In genomic region chr10:84264611-84265141, GRCh38 we compare ENCODE assay signal across 9 cellular contexts. TPM values are rescaled to one million over a fixed set of nuclear protein-coding genes. Genes with fewer than 3 reads are reported as not detected.
A peak's percentile ranks its signal among the peaks of the same experiment; 100 is the strongest.
DNase-seq lines count a peak whose midpoint lies in the region; ATAC-seq and TF ChIP-seq lines count a peak whose summit lies in the region.
"Had no signal": no experiment of that assay in that cellular context is flagged by ENCODE, and none has a peak within 500 bp of the region (broad histone marks: within the 10 kb centered on the region; RNA-seq: fewer than 3 reads in every experiment).

No MANE protein-coding gene starts in this region.

- no peaks in the 10 kb centered on the region for H3K9me3 Mint-ChIP-seq in activated T-cell treated with anti-CD3 and anti-CD28 coated beads, Interleukin-2, amount 50 U/mL, for 24 hours
- H3K9me3 Mint-ChIP-seq in neural progenitor cell = no peaks in the 10 kb centered on the region
- no peaks in the 10 kb centered on the region for H3K9me3 Mint-ChIP-seq in stimulated activated naive CD8-positive, alpha-beta T cell treated with anti-CD3 and anti-CD28 coated beads, Interleukin-15, amount 100 ng/mL, for 72 hours

- H3K27me3 ChIP-seq in DND-41 (ENCODE audit: insufficient read depth, low read length, poor library complexity) (peaks cover 7% of the 10 kb centered on the region), neural progenitor cell (peaks cover 4% of the 10 kb centered on the region)

- H2AFZ ChIP-seq in DND-41 (ENCODE audit: low read depth, low read length) = no peak overlapping the region
- H2AFZ ChIP-seq in neural progenitor cell (replicated peaks) = peak overlapping the region; percentile 28

- H3K4me1 Mint-ChIP-seq in activated T-cell treated with anti-CD3 and anti-CD28 coated beads, Interleukin-2, amount 50 U/mL, for 24 hours (ENCODE audit: low read depth) = peaks cover 28% of the 10 kb centered on the region
- peaks cover 12% of the 10 kb centered on the region for H3K4me1 Mint-ChIP-seq in neural progenitor cell
- H3K4me1 Mint-ChIP-seq in stimulated activated naive CD8-positive, alpha-beta T cell treated with anti-CD3 and anti-CD28 coated beads, Interleukin-15, amount 100 ng/mL, for 72 hours = peaks cover 26% of the 10 kb centered on the region

- H3K9me3 ChIP-seq in DND-41 (ENCODE audit: insufficient read depth, low read length, severe bottlenecking) = no peaks in the 10 kb centered on the region
- no peaks in the 10 kb centered on the region for H3K9me3 ChIP-seq in neural progenitor cell (ENCODE audit: low read depth)

- peaks cover 29% of the 10 kb centered on the region for H3K27me3 Mint-ChIP-seq in activated T-cell treated with anti-CD3 and anti-CD28 coated beads, Interleukin-2, amount 50 U/mL, for 24 hours
- peaks cover 4% of the 10 kb centered on the region for H3K27me3 Mint-ChIP-seq in neural progenitor cell (ENCODE audit: insufficient read depth, low read depth)
- H3K27me3 Mint-ChIP-seq in stimulated activated naive CD8-positive, alpha-beta T cell treated with anti-CD3 and anti-CD28 coated beads, Interleukin-15, amount 100 ng/mL, for 72 hours = peaks cover 62% of the 10 kb centered on the region

- ATAC-seq in DND-41 (ENCODE audit: insufficient read depth, low read depth) = peak; percentile 99
- peak; percentile 97 for ATAC-seq in GM21526 (IDR thresholded peaks at IDR 0.05; ENCODE audit: low FRiP score, unreplicated experiment)
- ATAC-seq in stimulated activated naive CD8-positive, alpha-beta T cell treated with anti-CD3 and anti-CD28 coated beads, Interleukin-15, amount 100 ng/mL, for 72 hours = peak; percentile 86

- H3K27ac ChIP-seq in DND-41 (ENCODE audit: low read length) (no peak overlapping the region), neural progenitor cell (no peak overlapping the region)

- H3K4me3 Mint-ChIP-seq in activated T-cell treated with anti-CD3 and anti-CD28 coated beads, Interleukin-2, amount 50 U/mL, for 24 hours = no peak overlapping the region
- peak overlapping the region; percentile 24 for H3K4me3 Mint-ChIP-seq in neural progenitor cell
- H3K4me3 Mint-ChIP-seq in stimulated activated naive CD8-positive, alpha-beta T cell treated with anti-CD3 and anti-CD28 coated beads, Interleukin-15, amount 100 ng/mL, for 72 hours = no peak overlapping the region

- H4K20me1 ChIP-seq in DND-41 (ENCODE audit: insufficient read depth, low read length) (no peaks in the 10 kb centered on the region), neural progenitor cell (ENCODE audit: low read depth) (no peaks in the 10 kb centered on the region)

- H3K4me3 ChIP-seq in DND-41 (ENCODE audit: low read depth in 1 of 2, low read length in 2 of 2) (no peak overlapping the region), fibroblast of mammary gland (ENCODE audit: control insufficient read depth, low read depth, low read length) (no peak overlapping the region), neural progenitor cell (peak overlapping the region; percentile 18)

- H3K27ac Mint-ChIP-seq in activated T-cell treated with anti-CD3 and anti-CD28 coated beads, Interleukin-2, amount 50 U/mL, for 24 hours = no peak overlapping the region
- no peak overlapping the region for H3K27ac Mint-ChIP-seq in neural progenitor cell
- peak overlapping the region in 1 of 2 donors; percentile 7 for H3K27ac Mint-ChIP-seq in stimulated activated naive CD8-positive, alpha-beta T cell treated with anti-CD3 and anti-CD28 coated beads, Interleukin-15, amount 100 ng/mL, for 72 hours

- peak; percentile 75 for DNase-seq in DND-41
- DNase-seq in HT-29 (ENCODE audit: low spot score) = peak; percentile 72
- peak; percentile 74 for DNase-seq in OCI-M1 (lab: John Stamatoyannopoulos, UW)
- peak; percentile 82 for DNase-seq in activated T-cell treated with anti-CD3 and anti-CD28 coated beads, Interleukin-2, amount 50 U/mL, for 24 hours
- peak; percentile 58 for DNase-seq in fibroblast of mammary gland (ENCODE audit: low read depth)
- DNase-seq in neural progenitor cell (ENCODE audit: low spot score) = peak; percentile 84
- peak; percentile 70 to 71 for DNase-seq in stimulated activated naive CD8-positive, alpha-beta T cell treated with anti-CD3 and anti-CD28 coated beads, Interleukin-15, amount 100 ng/mL, for 72 hours

- H3K9ac ChIP-seq in DND-41 (ENCODE audit: low read depth, low read length) (no peak overlapping the region), neural progenitor cell (no peak overlapping the region)

- no peaks in the 10 kb centered on the region for H3F3A ChIP-seq in neural progenitor cell (ENCODE audit: low read depth)

- H3K36me3 ChIP-seq in DND-41 (ENCODE audit: insufficient read depth, low read length) (no peaks in the 10 kb centered on the region), neural progenitor cell (no peaks in the 10 kb centered on the region)

- H3K4me2 ChIP-seq in DND-41 (ENCODE audit: insufficient read depth, low read length) (peak overlapping the region; percentile 26; the same call in 1 of the 2 replicates), neural progenitor cell (no peak overlapping the region)

- H3K79me2 ChIP-seq in DND-41 (ENCODE audit: insufficient read depth, low read length) (no peaks in the 10 kb centered on the region), neural progenitor cell (ENCODE audit: low read depth) (no peaks in the 10 kb centered on the region)

- peaks cover 6% of the 10 kb centered on the region; the same call in 1 of the 2 replicates for H3K4me1 ChIP-seq in DND-41 (ENCODE audit: insufficient read depth, low read length)
- H3K4me1 ChIP-seq in neural progenitor cell = no peaks in the 10 kb centered on the region

- peak; percentile 99 for TF ChIP-seq CTCF in DND-41 (IDR thresholded peaks at IDR 0.05; ENCODE audit: borderline replicate concordance, extremely low read depth, low read length, poor library complexity, severe bottlenecking)
- TF ChIP-seq CTCF in fibroblast of mammary gland (conservative IDR thresholded peaks at IDR 0.05; ENCODE audit: control insufficient read depth, insufficient read depth, low read depth, low read length) = peak; percentile 94
- TF ChIP-seq CTCF in neural progenitor cell (IDR thresholded peaks at IDR 0.05) = peak; percentile 98

- H3K36me3 Mint-ChIP-seq in activated T-cell treated with anti-CD3 and anti-CD28 coated beads, Interleukin-2, amount 50 U/mL, for 24 hours (ENCODE audit: low read depth) = no peaks in the 10 kb centered on the region
- no peaks in the 10 kb centered on the region for H3K36me3 Mint-ChIP-seq in neural progenitor cell

RNA-seq across cellular contexts. Expression of gene RGR, which starts 19.8 kb away (rescaled TPM):
- not detected in 2 replicates for total RNA-seq in HT-29 (2014; rRNA removed; shearing (Covaris generic))
- 0.71 and 1.9 TPM in 2 replicates for total RNA-seq in neural progenitor cell (ENCODE audit: low replicate concordance)
- total RNA-seq: glomerular endothelial cell had no signal

RNA-seq across cellular contexts. Expression of gene LRIT1, which starts 23.3 kb away (rescaled TPM):
- not detected in 2 replicates for total RNA-seq in HT-29 (2014; rRNA removed; shearing (Covaris generic))
- total RNA-seq in neural progenitor cell (ENCODE audit: low replicate concordance) = not detected in 2 replicates
- total RNA-seq: glomerular endothelial cell had no signal

RNA-seq across cellular contexts. Expression of gene LRIT2, which starts 39.3 kb away (rescaled TPM):
- total RNA-seq in HT-29 (2014; rRNA removed; shearing (Covaris generic)) = not detected in 2 replicates
- not detected in 2 replicates for total RNA-seq in neural progenitor cell (ENCODE audit: low replicate concordance)
- total RNA-seq: glomerular endothelial cell had no signal
